In genomic region chr15:80743189-80743833, GRCh38 we compare ENCODE assay signal across 18 cellular contexts. TPM values are rescaled to one million over a fixed set of nuclear protein-coding genes. Genes with fewer than 3 reads are reported as not detected.
DNase-seq lines count a peak whose midpoint lies in the region; ATAC-seq and TF ChIP-seq lines count a peak whose summit lies in the region.
"Had no signal": no experiment of that assay in that cellular context is flagged by ENCODE, and none has a peak within 500 bp of the region (broad histone marks: within the 10 kb centered on the region; RNA-seq: fewer than 3 reads in every experiment).

No MANE protein-coding gene starts in this region.

- TF ChIP-seq CTCF in RWPE2 (IDR thresholded peaks at IDR 0.05; ENCODE audit: poor library complexity, severe bottlenecking) = no peak
- TF ChIP-seq CTCF in transverse colon (IDR thresholded peaks at IDR 0.05) = no peak

- no peak for TF ChIP-seq EP300 in transverse colon (IDR thresholded peaks at IDR 0.05; ENCODE audit: low read depth)

- WGBS in transverse colon (ENCODE audit: low coverage in 1 of 2), 2 donors = 69 to 72% methylated on average over 5 to 11 of the region's 11 CpGs

- no peak for TF ChIP-seq POLR2A in transverse colon (IDR thresholded peaks at IDR 0.05)

- H3K36me3 ChIP-seq in RWPE2 (ENCODE audit: low read depth) = 0 out of 2 replicates have a peak, but pooled peaks cover 4% of the 10 kb centered on the region
- no peaks in the 10 kb centered on the region for H3K36me3 ChIP-seq in transverse colon
- H3K36me3 ChIP-seq: neural progenitor cell, suprapubic skin had no signal

- no peaks in the 10 kb centered on the region for H3K9me3 ChIP-seq in RWPE2 (ENCODE audit: severe bottlenecking)
- no peaks in the 10 kb centered on the region for H3K9me3 ChIP-seq in transverse colon
- H3K9me3 ChIP-seq: suprapubic skin had no signal

- H3K4me1 ChIP-seq in RWPE2 (ENCODE audit: insufficient read depth, poor library complexity, severe bottlenecking) (peaks cover 17% of the 10 kb centered on the region), transverse colon (peaks cover 0 to 23% (median 13%) of the 10 kb centered on the region in 4 donors)
- H3K4me1 ChIP-seq: suprapubic skin had no signal

- ATAC-seq in RWPE2 (ENCODE audit: low read depth) (peak; percentile 74), HG02571 (IDR thresholded peaks at IDR 0.05; ENCODE audit: unreplicated experiment) (no peak), HG03354 (IDR thresholded peaks at IDR 0.05; ENCODE audit: poor library complexity, severe bottlenecking, unreplicated experiment) (no peak)
- ATAC-seq: left lobe of liver had no signal

- H3K4me3 ChIP-seq in RWPE2 (ENCODE audit: severe bottlenecking) (no peak overlapping the region), transverse colon (no peak overlapping the region)
- H3K4me3 ChIP-seq: suprapubic skin had no signal

- DNase-seq in NCI-H345 (lab: John Stamatoyannopoulos, UW) (peak; percentile 11), NCI-H345 treated with DMSO at 0.1 percent for 48 hours (lab: John Stamatoyannopoulos, UW; ENCODE audit: unreplicated experiment) (no peak), RWPE2 (ENCODE audit: low spot score) (no peak), iris pigment epithelial cell (ENCODE audit: low read depth) (peak; percentile 53), transverse colon (peak; percentile 19), inferior parietal cortex (ENCODE audit: extremely low spot score) (no peak)
- DNase-seq: activated CD4-positive, alpha-beta T cell treated with anti-CD3 and anti-CD28 coated beads, Interleukin-2, amount 50 U/mL, for 4 hours; COR-L47; glutamatergic neuron; Karpas-422; NCI-H2171 treated with DMSO at 0.1 percent for 48 hours; small intestine; T-helper 9 cell had no signal

- H3K27me3 ChIP-seq in RWPE2 (ENCODE audit: insufficient read depth, poor library complexity, severe bottlenecking) (no peaks in the 10 kb centered on the region), transverse colon (no peaks in the 10 kb centered on the region)
- H3K27me3 ChIP-seq: neural progenitor cell, suprapubic skin had no signal

- intact Hi-C loops in transverse colon (cut with DNase I; ENCODE audit: low total_unique reads) = no loop called here

- H3K27ac ChIP-seq in RWPE2 (ENCODE audit: poor library complexity, severe bottlenecking) (peak overlapping the region; percentile 1), transverse colon (peak overlapping the region; percentile 12 to 59 (median 15))
- H3K27ac ChIP-seq: suprapubic skin had no signal

- in situ Hi-C loops in transverse colon (cut with MboI; ENCODE audit: low pct_ligation_motif_present in 1 of 4, low pct_unique_long_range_greater_than_20kb in 1 of 4, low sequenced_read_pairs in 3 of 4) = no loop called here

RNA-seq across cellular contexts. Expression of gene CEMIP, which starts 35.9 kb away (rescaled TPM):
- under 1 TPM in 2 of 4 donors, not detected in 2; 0.27 to 0.32 TPM for total RNA-seq in transverse colon

RNA-seq across cellular contexts. Expression of gene ABHD17C, which starts 48.2 kb away (rescaled TPM):
- total RNA-seq in transverse colon = 10 to 100 TPM; 41.0 to 96.0 (median 72.5) TPM

Comparison
In these comparisons a context has a peak if more than half of its experiments do, and no peak if none do; other contexts are left out.
1. DNase-seq: peak in NCI-H345 (single experiment), iris pigment epithelial cell (single experiment) and transverse colon (single experiment); none in NCI-H345 treated with DMSO at 0.1 percent for 48 hours (single experiment), RWPE2 (single experiment) and inferior parietal cortex (single experiment).